ENCODE assay signal across 26 cellular contexts in the genomic region with DNA sequence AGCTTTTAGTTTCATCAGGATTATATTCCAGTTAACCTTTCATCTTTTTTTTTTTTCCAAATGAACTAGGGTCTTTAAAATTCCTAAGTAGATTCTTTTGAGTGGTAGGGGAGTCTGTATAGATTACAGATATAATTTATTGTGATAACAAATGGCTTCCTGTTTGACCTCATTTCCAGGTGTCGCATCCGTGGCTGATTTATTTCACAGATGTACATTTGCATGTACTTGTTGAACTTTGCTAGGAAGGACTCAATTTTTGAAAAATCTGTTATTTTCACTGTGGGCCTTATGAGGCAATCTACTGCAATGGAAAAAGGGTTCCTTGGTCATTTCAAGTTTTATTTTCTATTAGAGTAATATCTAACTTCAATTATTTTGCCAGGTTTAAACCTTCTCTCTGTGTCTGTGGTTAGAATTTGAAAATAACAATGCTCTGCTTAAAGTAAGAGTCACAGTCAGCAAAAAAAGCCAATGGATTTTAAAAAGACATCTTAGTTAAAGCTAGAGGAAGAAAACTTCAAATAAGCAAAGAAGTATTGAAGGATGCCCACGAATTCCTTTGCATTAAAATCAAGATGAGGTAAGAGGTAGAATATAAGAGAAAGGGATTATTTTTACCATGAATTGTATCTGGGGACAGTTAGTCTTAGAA. TPM values are rescaled to one million over a fixed set of nuclear protein-coding genes. Genes with fewer than 3 reads are reported as not detected.
DNase-seq lines count a peak whose midpoint lies in the region; ATAC-seq, FAIRE-seq and TF ChIP-seq lines count a peak whose summit lies in the region.
"Had no signal": no experiment of that assay in that cellular context is flagged by ENCODE, and none has a peak within 500 bp of the region (broad histone marks: within the 10 kb centered on the region; RNA-seq: fewer than 3 reads in every experiment).

No MANE protein-coding gene starts in this region.

- no peak for TF ChIP-seq RAD21 in A549 (conservative IDR thresholded peaks at IDR 0.05 in 1 of 2, IDR thresholded peaks at IDR 0.05 in 1 of 2)
- TF ChIP-seq RAD21 in K562 (CRISPR knock-in tag; conservative IDR thresholded peaks at IDR 0.05 in 1 of 2, IDR thresholded peaks at IDR 0.05 in 1 of 2): no peak

- intact Hi-C loops in K562 (cut with micrococcal nuclease): no loop called here

- H2AFZ ChIP-seq in K562 (ENCODE audit: low read depth, low read length): no peak overlapping the region
- H2AFZ ChIP-seq: GM23338 had no signal

- in situ Hi-C loops in K562 (cut with MboI): no loop called here

- H3K9me1 ChIP-seq in K562 (ENCODE audit: control insufficient read depth, insufficient read depth, low read length): no peaks in the 10 kb centered on the region

- H3K9ac ChIP-seq in K562 (ENCODE audit: insufficient read depth in 1 of 2, low read depth in 2 of 2, low read length in 2 of 2): no peak overlapping the region
- H3K9ac ChIP-seq: KMS-11 had no signal

- H3K4me1 ChIP-seq in A549 (no peaks in the 10 kb centered on the region), K562 (replicated peaks in 1 of 2; ENCODE audit: control insufficient read depth in 2 of 2, insufficient read depth in 2 of 2, low read length in 2 of 2) (no peaks in the 10 kb centered on the region)
- H3K4me1 ChIP-seq: BE2C had no signal

- FAIRE-seq in A549 (lab: Jason Lieb, UNC) (no peak), GM19239 (lab: Jason Lieb, UNC) (peak; percentile 40), K562 (lab: Jason Lieb, UNC) (no peak)
- FAIRE-seq: G401.6, GM12891, GM18507, H54, HTR-8/SVneo had no signal

- TF ChIP-seq EP300 in A549 (IDR thresholded peaks at IDR 0.05) (no peak), K562 (IDR thresholded peaks at IDR 0.05; ENCODE audit: low read length) (no peak)

- TF ChIP-seq CTCF in A549 (IDR thresholded peaks at IDR 0.05) (no peak), K562 (IDR thresholded peaks at IDR 0.05 in 2 of 3, conservative IDR thresholded peaks at IDR 0.05 in 1 of 3; ENCODE audit: insufficient read depth in 2 of 3, low read depth in 1 of 3, low read length in 3 of 3) (no peak)

- BruUV-seq in K562 (replicated peaks; lab: Mats Ljungman, UMichigan): no TSS peak

- DNase-seq in A549 (ENCODE audit: low read depth in 1 of 2, low spot score in 1 of 2) (no peak), GM19239 (ENCODE audit: insufficient read length, low spot score) (no peak), NAMALWA (ENCODE audit: low spot score) (peak; percentile 74), K562 (ENCODE audit: extremely low read depth in 1 of 4, low spot score in 3 of 4) (no peak), LoVo (ENCODE audit: low spot score) (no peak), NCI-H2107 treated with DMSO at 0.1 percent for 48 hours (lab: John Stamatoyannopoulos, UW; ENCODE audit: unreplicated experiment) (no peak), NCI-H446 treated with DMSO at 0.1 percent for 48 hours (lab: John Stamatoyannopoulos, UW) (no peak)
- DNase-seq: 8988T; ACHN; BE2C; C1 segment of cervical spinal cord; CD4-positive, CD25-positive, alpha-beta regulatory T cell; CD8-positive, alpha-beta memory T cell; COR-L47; DMS 273 treated with DMSO at 0.1 percent for 48 hours; DMS53; DND-41; HCEC 1CT had no signal

- H3K79me2 ChIP-seq in K562 (ENCODE audit: control insufficient read depth, insufficient read depth, low read length): no peaks in the 10 kb centered on the region

- POLR2A ChIA-PET in A549 (lab: Yijun Ruan, JAX) (no interaction called here), K562 (lab: Yijun Ruan, JAX) (interaction anchor here (0.6 to 1.6 kb wide), 2 partner anchors 16 to 21 kb away, joined by 3 to 6 read pairs; no protein-coding TSS in a partner anchor)

- ATAC-seq in A549 (no peak), K562 (no peak), GM18873 (IDR thresholded peaks at IDR 0.05; ENCODE audit: low FRiP score, unreplicated experiment) (no peak)
- ATAC-seq: GM23338 had no signal

- peaks cover 4 to 9% of the 10 kb centered on the region in 2 experiments; a peak in 2 of 5 replicates for H3K27me3 ChIP-seq in K562 (ENCODE audit: control insufficient read depth in 2 of 2, insufficient read depth in 2 of 2, low read length in 2 of 2)
- H3K27me3 ChIP-seq: BE2C had no signal

- H3K36me3 ChIP-seq in K562 (ENCODE audit: control insufficient read depth, insufficient read depth, low read length): no peaks in the 10 kb centered on the region
- H3K36me3 ChIP-seq: BE2C had no signal

- WGBS in A549 (ENCODE audit: missing lambda C conversion rate): 39% methylated on average over 3 of the region's 3 CpGs
- 18% methylated on average over 3 of the region's 3 CpGs for WGBS in K562 (ENCODE audit: insufficient coverage, low coverage, missing lambda C conversion rate)

- H3K4me2 ChIP-seq in A549 (no peak overlapping the region), K562 (ENCODE audit: insufficient read depth, low read length) (no peak overlapping the region)
- H3K4me2 ChIP-seq: GM23338, KMS-11 had no signal

- no peak for TF ChIP-seq POLR2A in A549 (IDR thresholded peaks at IDR 0.05; ENCODE audit: low read length)
- TF ChIP-seq POLR2A in K562 (conservative IDR thresholded peaks at IDR 0.05): no peak

- no peaks in the 10 kb centered on the region for H4K20me1 ChIP-seq in K562 (replicated peaks; ENCODE audit: control insufficient read depth, insufficient read depth, low read length)

- H3K27ac ChIP-seq in A549 (no peak overlapping the region), K562 (ENCODE audit: extremely low read depth, low read depth, low read length) (no peak overlapping the region)
- H3K27ac ChIP-seq: KMS-11 had no signal

- CTCF ChIA-PET in A549 (lab: Yijun Ruan, JAX): no interaction called here
- CTCF ChIA-PET in K562 (lab: Yijun Ruan, JAX; ENCODE audit: low intra/inter-chr PET ratio): no interaction called here

- H3K4me3 ChIP-seq in A549 (no peak overlapping the region), K562 (no peak overlapping the region)
- H3K4me3 ChIP-seq: GM23338 had no signal

- no peaks in the 10 kb centered on the region for H3K9me3 ChIP-seq in A549
- no peaks in the 10 kb centered on the region for H3K9me3 ChIP-seq in K562 (replicated peaks; ENCODE audit: control insufficient read depth, insufficient read depth, low read depth, low read length)
- H3K9me3 ChIP-seq: BE2C had no signal

TF ChIP-seq in A549, 52 proteins besides CTCF, POLR2A, EP300 and RAD21:
- TF ChIP-seq MYC (IDR thresholded peaks at IDR 0.05; ENCODE audit: borderline replicate concordance, low read length): no peak
- no peak for TF ChIP-seq HOXB13 (CRISPR knock-in tag; IDR thresholded peaks at IDR 0.05; ENCODE audit: low read depth)
- no peak for TF ChIP-seq POLR2AphosphoS2 (conservative IDR thresholded peaks at IDR 0.05; ENCODE audit: low read length)
- TF ChIP-seq MAFK (IDR thresholded peaks at IDR 0.05; ENCODE audit: partially characterized antibody): peak; percentile 19
- TF ChIP-seq ZNF302 (CRISPR knock-in tag; IDR thresholded peaks at IDR 0.05): no peak
- no peak for TF ChIP-seq HEYL (CRISPR knock-in tag; IDR thresholded peaks at IDR 0.05)
- no peak for TF ChIP-seq FOSL2 (IDR thresholded peaks at IDR 0.05)
- no peak for TF ChIP-seq FOSL2 (CRISPR knock-in tag; IDR thresholded peaks at IDR 0.05)
- TF ChIP-seq NPAS2 (CRISPR knock-in tag; IDR thresholded peaks at IDR 0.05; ENCODE audit: borderline replicate concordance): no peak

TF ChIP-seq in K562, 482 proteins besides CTCF, POLR2A, EP300 and RAD21:
- peak; percentile 60 for TF ChIP-seq ZNF316 (IDR thresholded peaks at IDR 0.05)
- TF ChIP-seq C11orf30 (IDR thresholded peaks at IDR 0.05; ENCODE audit: low read depth): peak; percentile 24; the same call in 1 of the 2 replicates
- TF ChIP-seq SMARCB1 (IDR thresholded peaks at IDR 0.05; ENCODE audit: insufficient read length, low read depth): no peak
- TF ChIP-seq EGR1 (conservative IDR thresholded peaks at IDR 0.05): no peak

RNA-seq across cellular contexts. Expression of a gene that starts 57.9 kb away (rescaled TPM):
- 1.5 and 2.0 TPM in 2 replicates for polyA plus RNA-seq in A549 (2011; rRNA removed)
- 0.17 and 0.29 TPM in 2 replicates for polyA plus RNA-seq in A549 (2012; cell fraction: cytosol; rRNA removed)
- 0.10 and 0.21 TPM in 2 replicates for polyA plus RNA-seq in A549 (2012; cell fraction: nucleus; rRNA removed)
- 0.67 to 0.91 TPM (median 0.79 TPM) in 3 replicates for polyA plus RNA-seq in A549 (2017; fragmentation: RNase III; extraction: RNeasy Plus Mini Kit Qiagen cat#74134 plus additional on column Dnase treatment)
- 1.5 and 1.7 TPM in 2 replicates for polyA minus RNA-seq in A549 (2011; rRNA and poly(A)+ RNA removed)
- total RNA-seq in K562 (2011; cell fraction: chromatin; rRNA removed; ENCODE audit: low replicate concordance): 0.23 TPM in 1 of 2 replicates, not detected in the other
- 0.13 TPM in 1 of 2 replicates, not detected in the other for total RNA-seq in K562 (2011; cell fraction: nucleolus; rRNA removed)
- total RNA-seq in K562 (2011; cell fraction: nucleoplasm; rRNA removed): 0.15 TPM in 1 of 2 replicates, not detected in the other
- total RNA-seq in K562 (2014; rRNA removed): 0.29 and 0.36 TPM in 2 replicates
- 0.58 and 0.80 TPM in 2 replicates for total RNA-seq in K562 (2014; rRNA removed; fragmentation: Illumina TruSeq; extraction: Trizol)
- total RNA-seq in K562 (2015; rRNA removed; fragmentation: Illumina TruSeq; extraction: Trizol): 0.83 and 0.91 TPM in 2 replicates
- total RNA-seq in K562 (2021): 0.55 and 0.58 TPM in 2 replicates
- 0.08 and 0.61 TPM in 2 replicates for polyA plus RNA-seq in K562 (2011; rRNA removed)
- 0.06 and 0.18 TPM in 2 replicates for polyA plus RNA-seq in K562 (2011; cell fraction: cytosol; rRNA removed)
- polyA plus RNA-seq in K562 (2011; cell fraction: nucleus; rRNA removed): 0.14 and 0.33 TPM in 2 replicates
- 0.39 and 0.57 TPM in 2 replicates for polyA plus RNA-seq in K562 (2012)
- 0.44 and 0.62 TPM in 2 replicates for polyA plus RNA-seq in K562 (2014; fragmentation: Illumina TruSeq; extraction: Trizol)
- under 1 TPM; 0.15 to 0.22 TPM for polyA plus RNA-seq in K562 (2014; fragmentation: Nextera tagmentation; extraction: Ambion mirVana)
- polyA plus RNA-seq in K562 (2014; rRNA removed): 0.20 and 0.30 TPM in 2 replicates
- 0.06 and 0.39 TPM in 2 replicates for polyA minus RNA-seq in K562 (2011; rRNA and poly(A)+ RNA removed)
- 0.29 TPM in 1 of 2 replicates, not detected in the other for polyA minus RNA-seq in K562 (2011; cell fraction: cytosol; rRNA and poly(A)+ RNA removed)
- polyA minus RNA-seq in K562 (2011; cell fraction: nucleus; rRNA and poly(A)+ RNA removed): 0.40 TPM in 1 of 2 replicates, not detected in the other
- total RNA-seq: CD4-positive, CD25-positive, alpha-beta regulatory T cell had no signal
- polyA plus RNA-seq: CD4-positive, CD25-positive, alpha-beta regulatory T cell; CD8-positive, alpha-beta memory T cell; GM23338 had no signal
